In the genomic region with DNA sequence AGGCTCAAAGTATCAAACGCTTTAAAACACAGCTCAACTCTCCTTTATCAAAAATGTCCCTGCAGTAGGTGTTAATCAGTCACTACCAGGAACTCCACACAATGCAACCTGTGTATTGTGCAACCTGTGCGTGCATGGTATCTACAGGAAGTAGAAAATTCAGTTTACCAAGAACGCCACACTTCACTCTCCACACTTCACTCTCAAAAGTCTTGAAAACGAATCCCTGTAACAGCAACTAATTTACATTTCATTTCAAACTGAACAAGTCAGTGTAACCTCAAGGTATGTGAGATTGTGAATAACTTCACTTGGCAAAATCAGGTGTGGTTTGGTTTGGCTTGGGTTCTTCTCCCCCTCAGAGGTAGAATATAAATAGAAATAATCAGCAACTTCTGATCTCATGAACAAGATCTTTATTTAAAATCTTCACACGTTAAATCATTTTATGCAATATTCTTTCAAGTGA, we compare ENCODE assay signal across 1 cellular context.
TF ChIP-seq lines count a peak whose summit lies in the region.

No MANE protein-coding gene starts in this region.

TF ChIP-seq in GM12878, 131 proteins besides CTCF, POLR2A, EP300 and RAD21 (continued from another document):
- TF ChIP-seq MEF2B (IDR thresholded peaks at IDR 0.05; ENCODE audit: partially characterized antibody, poor library complexity, severe bottlenecking), result no peak
- peak in 1 of 2 experiments; percentile 85; a peak in 2 of 4 replicates for TF ChIP-seq CEBPB (IDR thresholded peaks at IDR 0.05; ENCODE audit: borderline replicate concordance in 1 of 2, low read depth in 2 of 2, low read length in 2 of 2)
- TF ChIP-seq YBX1 (IDR thresholded peaks at IDR 0.05), result no peak
- TF ChIP-seq, protein P1, sequence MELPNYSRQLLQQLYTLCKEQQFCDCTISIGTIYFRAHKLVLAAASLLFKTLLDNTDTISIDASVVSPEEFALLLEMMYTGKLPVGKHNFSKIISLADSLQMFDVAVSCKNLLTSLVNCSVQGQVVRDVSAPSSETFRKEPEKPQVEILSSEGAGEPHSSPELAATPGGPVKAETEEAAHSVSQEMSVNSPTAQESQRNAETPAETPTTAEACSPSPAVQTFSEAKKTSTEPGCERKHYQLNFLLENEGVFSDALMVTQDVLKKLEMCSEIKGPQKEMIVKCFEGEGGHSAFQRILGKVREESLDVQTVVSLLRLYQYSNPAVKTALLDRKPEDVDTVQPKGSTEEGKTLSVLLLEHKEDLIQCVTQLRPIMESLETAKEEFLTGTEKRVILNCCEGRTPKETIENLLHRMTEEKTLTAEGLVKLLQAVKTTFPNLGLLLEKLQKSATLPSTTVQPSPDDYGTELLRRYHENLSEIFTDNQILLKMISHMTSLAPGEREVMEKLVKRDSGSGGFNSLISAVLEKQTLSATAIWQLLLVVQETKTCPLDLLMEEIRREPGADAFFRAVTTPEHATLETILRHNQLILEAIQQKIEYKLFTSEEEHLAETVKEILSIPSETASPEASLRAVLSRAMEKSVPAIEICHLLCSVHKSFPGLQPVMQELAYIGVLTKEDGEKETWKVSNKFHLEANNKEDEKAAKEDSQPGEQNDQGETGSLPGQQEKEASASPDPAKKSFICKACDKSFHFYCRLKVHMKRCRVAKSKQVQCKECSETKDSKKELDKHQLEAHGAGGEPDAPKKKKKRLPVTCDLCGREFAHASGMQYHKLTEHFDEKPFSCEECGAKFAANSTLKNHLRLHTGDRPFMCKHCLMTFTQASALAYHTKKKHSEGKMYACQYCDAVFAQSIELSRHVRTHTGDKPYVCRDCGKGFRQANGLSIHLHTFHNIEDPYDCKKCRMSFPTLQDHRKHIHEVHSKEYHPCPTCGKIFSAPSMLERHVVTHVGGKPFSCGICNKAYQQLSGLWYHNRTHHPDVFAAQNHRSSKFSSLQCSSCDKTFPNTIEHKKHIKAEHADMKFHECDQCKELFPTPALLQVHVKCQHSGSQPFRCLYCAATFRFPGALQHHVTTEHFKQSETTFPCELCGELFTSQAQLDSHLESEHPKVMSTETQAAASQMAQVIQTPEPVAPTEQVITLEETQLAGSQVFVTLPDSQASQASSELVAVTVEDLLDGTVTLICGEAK (IDR thresholded peaks at IDR 0.05; ENCODE audit: borderline replicate concordance), result peak; percentile 84; the same call in 1 of the 2 replicates
- TF ChIP-seq, protein P2, sequence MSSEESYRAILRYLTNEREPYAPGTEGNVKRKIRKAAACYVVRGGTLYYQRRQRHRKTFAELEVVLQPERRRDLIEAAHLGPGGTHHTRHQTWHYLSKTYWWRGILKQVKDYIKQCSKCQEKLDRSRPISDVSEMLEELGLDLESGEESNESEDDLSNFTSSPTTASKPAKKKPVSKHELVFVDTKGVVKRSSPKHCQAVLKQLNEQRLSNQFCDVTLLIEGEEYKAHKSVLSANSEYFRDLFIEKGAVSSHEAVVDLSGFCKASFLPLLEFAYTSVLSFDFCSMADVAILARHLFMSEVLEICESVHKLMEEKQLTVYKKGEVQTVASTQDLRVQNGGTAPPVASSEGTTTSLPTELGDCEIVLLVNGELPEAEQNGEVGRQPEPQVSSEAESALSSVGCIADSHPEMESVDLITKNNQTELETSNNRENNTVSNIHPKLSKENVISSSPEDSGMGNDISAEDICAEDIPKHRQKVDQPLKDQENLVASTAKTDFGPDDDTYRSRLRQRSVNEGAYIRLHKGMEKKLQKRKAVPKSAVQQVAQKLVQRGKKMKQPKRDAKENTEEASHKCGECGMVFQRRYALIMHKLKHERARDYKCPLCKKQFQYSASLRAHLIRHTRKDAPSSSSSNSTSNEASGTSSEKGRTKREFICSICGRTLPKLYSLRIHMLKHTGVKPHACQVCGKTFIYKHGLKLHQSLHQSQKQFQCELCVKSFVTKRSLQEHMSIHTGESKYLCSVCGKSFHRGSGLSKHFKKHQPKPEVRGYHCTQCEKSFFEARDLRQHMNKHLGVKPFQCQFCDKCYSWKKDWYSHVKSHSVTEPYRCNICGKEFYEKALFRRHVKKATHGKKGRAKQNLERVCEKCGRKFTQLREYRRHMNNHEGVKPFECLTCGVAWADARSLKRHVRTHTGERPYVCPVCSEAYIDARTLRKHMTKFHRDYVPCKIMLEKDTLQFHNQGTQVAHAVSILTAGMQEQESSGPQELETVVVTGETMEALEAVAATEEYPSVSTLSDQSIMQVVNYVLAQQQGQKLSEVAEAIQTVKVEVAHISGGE (CRISPR knock-in tag; IDR thresholded peaks at IDR 0.05), result no peak
- no peak for TF ChIP-seq JUNB (IDR thresholded peaks at IDR 0.05)
